In the genomic region with DNA sequence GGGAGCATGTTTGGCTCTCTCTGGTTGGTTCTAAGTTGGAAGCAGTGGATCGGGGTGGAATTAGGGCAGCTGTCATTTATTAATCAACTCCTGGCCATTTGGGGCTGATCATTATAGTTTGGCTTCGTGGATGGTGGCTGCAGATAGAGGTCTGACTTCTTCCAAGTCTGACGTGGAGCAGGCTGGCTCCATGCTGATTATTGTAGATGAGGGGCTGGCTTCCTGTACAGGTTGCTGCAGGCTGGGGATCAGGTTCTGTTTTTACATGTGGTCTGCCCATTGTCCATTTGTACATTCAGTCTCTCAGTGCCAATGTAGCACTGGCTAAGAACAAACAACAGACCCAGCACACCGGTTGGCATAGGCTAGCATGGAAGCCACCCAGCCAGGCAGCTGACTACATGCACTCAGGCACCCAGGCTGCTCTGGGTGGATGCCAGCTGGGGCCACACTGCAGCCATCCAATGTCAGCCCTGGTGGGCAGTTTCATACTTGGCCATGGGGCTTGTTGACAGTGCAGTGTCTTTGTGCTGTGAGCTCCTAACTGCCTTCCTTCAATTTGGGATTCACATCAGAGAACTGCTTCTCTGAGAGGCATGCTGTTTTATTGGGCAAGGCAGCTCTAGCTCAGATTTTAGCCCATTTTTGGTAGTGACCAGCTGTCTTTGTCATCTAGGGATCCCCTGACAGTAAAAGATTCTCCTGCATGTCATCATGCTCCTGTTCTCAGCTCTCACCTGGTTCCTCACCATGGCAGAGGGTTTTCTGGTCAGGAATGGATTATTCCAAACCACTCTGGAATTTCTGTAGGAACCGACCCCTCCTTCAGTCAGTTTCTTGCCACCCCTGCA, we compare ENCODE assay signal across 30 cellular contexts. TPM values are rescaled to one million over a fixed set of nuclear protein-coding genes. Genes with fewer than 3 reads are reported as not detected.
A peak's percentile ranks its signal among the peaks of the same experiment; 100 is the strongest.
DNase-seq lines count a peak whose midpoint lies in the region; ATAC-seq, FAIRE-seq and TF ChIP-seq lines count a peak whose summit lies in the region.
"Had no signal": no experiment of that assay in that cellular context is flagged by ENCODE, and none has a peak within 500 bp of the region (broad histone marks: within the 10 kb centered on the region; RNA-seq: fewer than 3 reads in every experiment).

No MANE protein-coding gene starts in this region.

- no peak for DNase-seq in stimulated activated naive CD8-positive, alpha-beta T cell treated with anti-CD3 and anti-CD28 coated beads, Interleukin-15, Interleukin-2, amounts not matched to agents 100 U/mL and 50 U/mL, for 24 hours
- peak; percentile 73 to 78 for DNase-seq in heart right ventricle
- peak; percentile 63 to 91 (median 80) for DNase-seq in pancreas
- no peak for DNase-seq in activated gamma-delta T cell treated with Interleukin-2 at 50 U/mL for 16 hours
- no peak for DNase-seq in NCI-H2029 (lab: John Stamatoyannopoulos, UW)
- no peak for DNase-seq in Kasumi-1 (lab: John Stamatoyannopoulos, UW)
- DNase-seq: 8988T; activated CD4-positive, alpha-beta T cell treated with anti-CD3 and anti-CD28 coated beads, Interleukin-2, amount 50 U/mL, for 4 hours; activated CD8-positive, alpha-beta memory T cell treated with anti-CD3 and anti-CD28 coated beads, Interleukin-2, amount 10 ng/mL, durations not matched to agents 7 days and 5 days; activated T-cell treated with anti-CD3 and anti-CD28 coated beads, Interleukin-2, amount 50 U/mL, for 4 hours; central memory CD4-positive, alpha-beta T cell; DMS79; esophagus squamous epithelium; foreskin melanocyte; GDM1; GOT3; HFFc6; NCI-H1048; NCI-H1694; NCI-H82; RPMI8226; SK-N-SH; stimulated activated CD4-positive, alpha-beta T cell treated with anti-CD3 and anti-CD28 coated beads, Interleukin-12 subunit alpha, Interleukin-12 subunit beta, amount 100 ng/mL, for 4 hours; stimulated activated CD4-positive, alpha-beta T cell treated with anti-CD3 and anti-CD28 coated beads, Interleukin-2, amount 100 ng/mL, for 48 hours; transverse colon had no signal

- WGBS in heart right ventricle, 2 donors, result 72 to 75% methylated on average over 5 of the region's 5 CpGs
- WGBS in pancreas, 2 donors, result 44 to 62% methylated on average over 5 of the region's 5 CpGs

- peak overlapping the region; percentile 4 for H3K27ac Mint-ChIP-seq in stimulated activated naive CD8-positive, alpha-beta T cell treated with anti-CD3 and anti-CD28 coated beads, Interleukin-15, Interleukin-2, amounts not matched to agents 100 ng/mL and 50 ng/mL, for 24 hours
- H3K27ac Mint-ChIP-seq: activated CD8-positive, alpha-beta memory T cell treated with anti-CD3 and anti-CD28 coated beads, Interleukin-2, amount 10 ng/mL, durations not matched to agents 7 days and 5 days; CD14-positive monocyte; HFFc6 had no signal

- H3K36me3 ChIP-seq in heart right ventricle (no peaks in the 10 kb centered on the region), pancreas (no peaks in the 10 kb centered on the region)
- H3K36me3 ChIP-seq: transverse colon had no signal

- H3K4me3 Mint-ChIP-seq in stimulated activated naive CD8-positive, alpha-beta T cell treated with anti-CD3 and anti-CD28 coated beads, Interleukin-15, Interleukin-2, amounts not matched to agents 100 ng/mL and 50 ng/mL, for 24 hours, result no peak overlapping the region
- H3K4me3 Mint-ChIP-seq: activated CD8-positive, alpha-beta memory T cell treated with anti-CD3 and anti-CD28 coated beads, Interleukin-2, amount 10 ng/mL, durations not matched to agents 7 days and 5 days; activated T-cell treated with anti-CD3 and anti-CD28 coated beads, Interleukin-2, amount 50 U/mL, for 4 hours; HFFc6 had no signal

- H3K4me1 ChIP-seq in heart right ventricle (peaks cover 0 to 55% (median 20%) of the 10 kb centered on the region in 9 donors), pancreas (peaks cover 5 to 26% (median 21%) of the 10 kb centered on the region in 3 donors)
- H3K4me1 ChIP-seq: esophagus squamous epithelium, parathyroid adenoma had no signal

- H3K9me3 ChIP-seq in heart right ventricle, result no peaks in the 10 kb centered on the region
- H3K9me3 ChIP-seq in pancreas, result no peaks in the 10 kb centered on the region
- H3K9me3 ChIP-seq: esophagus squamous epithelium, SK-N-SH, transverse colon had no signal

- intact Hi-C loops in heart right ventricle (cut with DNase I) (loop anchor here in 2 of 10 donors (2.0 to 10.0 kb wide), 2 partner anchors 21 to 89 kb away; no protein-coding TSS in a partner anchor), pancreas (cut with DNase I) (no loop called here)

- no peak for TF ChIP-seq CTCF in heart right ventricle (IDR thresholded peaks at IDR 0.05)
- no peak for TF ChIP-seq CTCF in pancreas (IDR thresholded peaks at IDR 0.05)

- no peak for ATAC-seq in stimulated activated naive CD8-positive, alpha-beta T cell treated with anti-CD3 and anti-CD28 coated beads, Interleukin-15, Interleukin-2, amounts not matched to agents 100 U/mL and 50 U/mL, for 24 hours
- ATAC-seq in heart right ventricle (peak; percentile 84 to 98 (median 94)), pancreas (peak; percentile 89 to 97 (median 92)), GM19035 (IDR thresholded peaks at IDR 0.05; ENCODE audit: unreplicated experiment) (no peak)
- ATAC-seq: activated CD8-positive, alpha-beta memory T cell treated with anti-CD3 and anti-CD28 coated beads, Interleukin-2, amount 10 ng/mL, durations not matched to agents 7 days and 5 days; activated T-cell treated with anti-CD3 and anti-CD28 coated beads, Interleukin-2, amount 50 U/mL, for 4 hours had no signal

- H3K27me3 Mint-ChIP-seq in stimulated activated naive CD8-positive, alpha-beta T cell treated with anti-CD3 and anti-CD28 coated beads, Interleukin-15, Interleukin-2, amounts not matched to agents 100 ng/mL and 50 ng/mL, for 24 hours, result peaks cover 14% of the 10 kb centered on the region

- H3K4me3 ChIP-seq in heart right ventricle (no peak overlapping the region), pancreas (no peak overlapping the region)
- H3K4me3 ChIP-seq: esophagus squamous epithelium, hepatocyte, transverse colon had no signal

- H3K27ac ChIP-seq in heart right ventricle (peak overlapping the region in 8 of 10 donors; percentile 44 to 78 (median 63)), pancreas (no peak overlapping the region)
- H3K27ac ChIP-seq: esophagus squamous epithelium, hepatocyte, parathyroid adenoma, transverse colon had no signal

- no peaks in the 10 kb centered on the region for H3K36me3 Mint-ChIP-seq in stimulated activated naive CD8-positive, alpha-beta T cell treated with anti-CD3 and anti-CD28 coated beads, Interleukin-15, Interleukin-2, amounts not matched to agents 100 ng/mL and 50 ng/mL, for 24 hours (ENCODE audit: low read depth)
- H3K36me3 Mint-ChIP-seq: activated CD8-positive, alpha-beta memory T cell treated with anti-CD3 and anti-CD28 coated beads, Interleukin-2, amount 10 ng/mL, durations not matched to agents 7 days and 5 days; CD14-positive monocyte had no signal

- H3K27me3 ChIP-seq in heart right ventricle (no peaks in the 10 kb centered on the region), pancreas (no peaks in the 10 kb centered on the region)
- H3K27me3 ChIP-seq: esophagus squamous epithelium, hepatocyte, transverse colon had no signal

- no peaks in the 10 kb centered on the region for H3K4me1 Mint-ChIP-seq in stimulated activated naive CD8-positive, alpha-beta T cell treated with anti-CD3 and anti-CD28 coated beads, Interleukin-15, Interleukin-2, amounts not matched to agents 100 ng/mL and 50 ng/mL, for 24 hours (ENCODE audit: low read depth)
- H3K4me1 Mint-ChIP-seq: activated CD8-positive, alpha-beta memory T cell treated with anti-CD3 and anti-CD28 coated beads, Interleukin-2, amount 10 ng/mL, durations not matched to agents 7 days and 5 days; CD14-positive monocyte had no signal

- FAIRE-seq in pancreas (lab: Jason Lieb, UNC), result no peak

- H3K9me3 Mint-ChIP-seq in stimulated activated naive CD8-positive, alpha-beta T cell treated with anti-CD3 and anti-CD28 coated beads, Interleukin-15, Interleukin-2, amounts not matched to agents 100 ng/mL and 50 ng/mL, for 24 hours, result no peaks in the 10 kb centered on the region
- H3K9me3 Mint-ChIP-seq: activated T-cell treated with anti-CD3 and anti-CD28 coated beads, Interleukin-2, amount 50 U/mL, for 4 hours; HFFc6 had no signal

RNA-seq across cellular contexts. Expression of gene NPAS2, which starts 25.4 kb away (rescaled TPM):
- total RNA-seq in heart right ventricle (10 to 100 TPM; 33.8 to 48.4 (median 41.2) TPM), pancreas (10 to 100 TPM; 27.2 to 46.3 (median 32.7) TPM)
- polyA plus RNA-seq in heart right ventricle (10 to 100 TPM; 32.1 to 70.1 TPM), pancreas (10 to 100 TPM; 20.6 to 35.3 TPM)
- polyA plus RNA-seq: CD14-positive monocyte had no signal

Comparison
In these comparisons a context has a peak if more than half of its experiments do, and no peak if none do; other contexts are left out.
1. ATAC-seq: peak in heart right ventricle (8 of 8) and pancreas (4 of 4); none in stimulated activated naive CD8-positive, alpha-beta T cell treated with anti-CD3 and anti-CD28 coated beads, Interleukin-15, Interleukin-2, amounts not matched to agents 100 U/mL and 50 U/mL, for 24 hours (single experiment) and GM19035 (single experiment).
2. DNase-seq: peak in heart right ventricle (2 of 2) and pancreas (6 of 6); none in stimulated activated naive CD8-positive, alpha-beta T cell treated with anti-CD3 and anti-CD28 coated beads, Interleukin-15, Interleukin-2, amounts not matched to agents 100 U/mL and 50 U/mL, for 24 hours (single experiment), activated gamma-delta T cell treated with Interleukin-2 at 50 U/mL for 16 hours (single experiment), NCI-H2029 (single experiment) and Kasumi-1 (0 of 2).
3. H3K27ac ChIP-seq: peak in heart right ventricle (8 of 10); none in pancreas (0 of 4).